14 cellular contexts compared by ENCODE assay signal in genomic region chr2:160389875-160390274, GRCh38.
DNase-seq lines count a peak whose midpoint lies in the region; ATAC-seq, FAIRE-seq and TF ChIP-seq lines count a peak whose summit lies in the region.
"Had no signal": no experiment of that assay in that cellular context is flagged by ENCODE, and none has a peak within 500 bp of the region (broad histone marks: within the 10 kb centered on the region; RNA-seq: fewer than 3 reads in every experiment).

No MANE protein-coding gene starts in this region.

- TF ChIP-seq CTCF in fibroblast of pulmonary artery (IDR thresholded peaks at IDR 0.05; ENCODE audit: low read length, missing control alignments) (no peak), HepG2 (CRISPR knock-in tag; IDR thresholded peaks at IDR 0.05) (no peak)

- no peak for TF ChIP-seq EP300 in HepG2 (IDR thresholded peaks at IDR 0.05; ENCODE audit: low read depth in 2 of 2, low read length in 2 of 2)
- TF ChIP-seq EP300 in HepG2 (CRISPR knock-in tag; IDR thresholded peaks at IDR 0.05; ENCODE audit: borderline replicate concordance) = no peak

- POLR2A ChIA-PET in activated CD8-positive, alpha-beta T cell treated with anti-CD3 and anti-CD28 coated beads, Interleukin-2, amount 10 ng/mL, durations not matched to agents 7 days and 5 days (lab: Charles Lee) = interaction anchor here (2.1 kb wide), 1 partner anchor 18 kb away, joined by 5 read pairs; no protein-coding TSS in a partner anchor
- POLR2A ChIA-PET in HepG2 (lab: Yijun Ruan, JAX) = no interaction called here

- H3K4me3 ChIP-seq in fibroblast of pulmonary artery (replicated peaks; ENCODE audit: low read depth, low read length) (no peak overlapping the region), skeletal muscle cell (ENCODE audit: low read depth, low read length) (no peak overlapping the region), HepG2 (replicated peaks in 1 of 3; ENCODE audit: insufficient read depth in 1 of 3, low read depth in 2 of 3, low read length in 3 of 3) (no peak overlapping the region)
- H3K4me3 ChIP-seq: ovary, thyroid gland had no signal

- H3K27me3 ChIP-seq in HepG2 (ENCODE audit: control insufficient read depth in 1 of 2, insufficient read depth in 2 of 2, low read length in 2 of 2) = no peaks in the 10 kb centered on the region
- H3K27me3 ChIP-seq: ovary, thyroid gland had no signal

- intact Hi-C loops in HepG2 (cut with micrococcal nuclease; ENCODE audit: unreplicated experiment) = no loop called here

- no peak overlapping the region for H2AFZ ChIP-seq in HepG2 (ENCODE audit: low read length)

- peaks cover 83% of the 10 kb centered on the region for H3K4me1 Mint-ChIP-seq in activated CD8-positive, alpha-beta T cell treated with anti-CD3 and anti-CD28 coated beads, Interleukin-2, amount 10 ng/mL, durations not matched to agents 7 days and 5 days (ENCODE audit: low read depth)

- H3K9ac ChIP-seq in HepG2 (ENCODE audit: insufficient read depth, low read depth, low read length) = no peak overlapping the region
- H3K9ac ChIP-seq: KMS-11 had no signal

- FAIRE-seq in HepG2 (lab: Jason Lieb, UNC) = no peak
- FAIRE-seq: kidney had no signal

- H3K36me3 ChIP-seq in HepG2 (replicated peaks in 1 of 2; ENCODE audit: control insufficient read depth in 1 of 2, insufficient read depth in 2 of 2, low read length in 2 of 2) = no peaks in the 10 kb centered on the region; a peak in 1 of 5 replicates
- H3K36me3 ChIP-seq: ovary, thyroid gland had no signal

- CTCF ChIA-PET in activated CD8-positive, alpha-beta T cell treated with anti-CD3 and anti-CD28 coated beads, Interleukin-2, amount 10 ng/mL, durations not matched to agents 7 days and 5 days (lab: Charles Lee) = no interaction called here
- CTCF ChIA-PET in HepG2 (lab: Yijun Ruan, JAX; ENCODE audit: low intra/inter-chr PET ratio, low total read pairs) = no interaction called here

- in situ Hi-C loops in HepG2 (cut with HindIII; ENCODE audit: extremely low pct_ligation_motif_present, low pct_unique_long_range_greater_than_20kb) = no loop called here

- no peak for TF ChIP-seq RAD21 in HepG2 (CRISPR knock-in tag; IDR thresholded peaks at IDR 0.05)

- peaks cover 23% of the 10 kb centered on the region for H4K20me1 ChIP-seq in HepG2 (ENCODE audit: insufficient read depth, low read length)

- no peaks in the 10 kb centered on the region for H3K27me3 Mint-ChIP-seq in activated CD8-positive, alpha-beta T cell treated with anti-CD3 and anti-CD28 coated beads, Interleukin-2, amount 10 ng/mL, durations not matched to agents 7 days and 5 days (ENCODE audit: low read depth)

- no peak for TF ChIP-seq POLR2A in HepG2 (IDR thresholded peaks at IDR 0.05; ENCODE audit: insufficient read depth in 1 of 2, low read depth in 2 of 2, low read length in 2 of 2)

- peaks cover 34% of the 10 kb centered on the region for H3K36me3 Mint-ChIP-seq in activated CD8-positive, alpha-beta T cell treated with anti-CD3 and anti-CD28 coated beads, Interleukin-2, amount 10 ng/mL, durations not matched to agents 7 days and 5 days (ENCODE audit: low read depth)

- no peak overlapping the region for H3K4me2 ChIP-seq in HepG2 (ENCODE audit: low read depth, low read length)
- H3K4me2 ChIP-seq: KMS-11 had no signal

- no peaks in the 10 kb centered on the region for H3K4me1 ChIP-seq in HepG2 (ENCODE audit: insufficient read depth, low read length)

- no peak overlapping the region for H3K27ac ChIP-seq in HepG2 (ENCODE audit: extremely low read length, insufficient read depth, low read length)
- H3K27ac ChIP-seq: KMS-11, ovary had no signal

- ATAC-seq in activated CD8-positive, alpha-beta T cell treated with anti-CD3 and anti-CD28 coated beads, Interleukin-2, amount 10 ng/mL, durations not matched to agents 7 days and 5 days = no peak
- ATAC-seq in HepG2 = no peak

- BruUV-seq in HepG2 (replicated peaks; lab: Mats Ljungman, UMichigan) = no TSS peak

- DNase-seq in GM04504 (ENCODE audit: low read depth) (peak; percentile 52), SK-N-DZ (ENCODE audit: low spot score) (peak; percentile 45), fibroblast of pulmonary artery (ENCODE audit: low read depth) (peak; percentile 76), skeletal muscle cell (ENCODE audit: low read depth) (peak; percentile 93), occipital lobe (lab: John Stamatoyannopoulos, UW) (no peak), HepG2 (ENCODE audit: low spot score) (no peak)
- DNase-seq in activated CD8-positive, alpha-beta T cell treated with anti-CD3 and anti-CD28 coated beads, Interleukin-2, amount 10 ng/mL, durations not matched to agents 7 days and 5 days = no peak
- DNase-seq: activated CD4-positive, alpha-beta T cell treated with anti-CD3 and anti-CD28 coated beads, Interleukin-2, amount 50 U/mL, for 1 hour; kidney; NCI-H510A treated with DMSO at 0.1 percent for 48 hours; ovary; stimulated activated CD4-positive, alpha-beta T cell treated with anti-CD3 and anti-CD28 coated beads, Interleukin-4, amount 100 ng/mL, for 4 hours; thyroid gland had no signal

- no peaks in the 10 kb centered on the region for H3K9me3 ChIP-seq in HepG2 (ENCODE audit: low read length)
- H3K9me3 ChIP-seq: ovary, thyroid gland had no signal

- no peak overlapping the region for H3K27ac Mint-ChIP-seq in activated CD8-positive, alpha-beta T cell treated with anti-CD3 and anti-CD28 coated beads, Interleukin-2, amount 10 ng/mL, durations not matched to agents 7 days and 5 days

- no peaks in the 10 kb centered on the region for H3K9me3 Mint-ChIP-seq in activated CD8-positive, alpha-beta T cell treated with anti-CD3 and anti-CD28 coated beads, Interleukin-2, amount 10 ng/mL, durations not matched to agents 7 days and 5 days (ENCODE audit: insufficient read depth)

- no peak overlapping the region for H3K4me3 Mint-ChIP-seq in activated CD8-positive, alpha-beta T cell treated with anti-CD3 and anti-CD28 coated beads, Interleukin-2, amount 10 ng/mL, durations not matched to agents 7 days and 5 days

- H3K79me2 ChIP-seq in HepG2 (ENCODE audit: insufficient read depth, low read length) = peaks cover 44% of the 10 kb centered on the region

TF ChIP-seq in HepG2, 621 proteins besides CTCF, POLR2A, EP300 and RAD21:
- TF ChIP-seq MAFK (conservative IDR thresholded peaks at IDR 0.05 in 1 of 2, IDR thresholded peaks at IDR 0.05 in 1 of 2; ENCODE audit: low read length in 2 of 2) (no peak), KDM4B (CRISPR knock-in tag; IDR thresholded peaks at IDR 0.05) (no peak), NFATC3 (CRISPR knock-in tag; IDR thresholded peaks at IDR 0.05) (no peak), KDM1A (CRISPR knock-in tag; IDR thresholded peaks at IDR 0.05) (no peak), MEIS2 (CRISPR knock-in tag; IDR thresholded peaks at IDR 0.05) (no peak), SRSF4 (IDR thresholded peaks at IDR 0.05; ENCODE audit: low read depth, low read length, poor library complexity, severe bottlenecking) (no peak), ZSCAN29 (CRISPR knock-in tag; conservative IDR thresholded peaks at IDR 0.05) (no peak), HOMEZ (CRISPR knock-in tag; IDR thresholded peaks at IDR 0.05; ENCODE audit: low read depth) (no peak), ZNF550 (CRISPR knock-in tag; IDR thresholded peaks at IDR 0.05; ENCODE audit: borderline replicate concordance) (no peak)
TF ChIP-seq in HepG2: peak in this region for 0.

Comparison
In these comparisons a context has a peak if more than half of its experiments do, and no peak if none do; other contexts are left out.
1. DNase-seq: peak in GM04504 (single experiment), SK-N-DZ (single experiment), fibroblast of pulmonary artery (single experiment) and skeletal muscle cell (single experiment); none in occipital lobe (single experiment), activated CD8-positive, alpha-beta T cell treated with anti-CD3 and anti-CD28 coated beads, Interleukin-2, amount 10 ng/mL, durations not matched to agents 7 days and 5 days (single experiment) and HepG2 (single experiment).